Comparison of ENCODE assay signal across 11 cellular contexts in genomic region chr17:44969144-44969780, GRCh38. TPM values are rescaled to one million over a fixed set of nuclear protein-coding genes. Genes with fewer than 3 reads are reported as not detected.
A peak's percentile ranks its signal among the peaks of the same experiment; 100 is the strongest.
DNase-seq lines count a peak whose midpoint lies in the region; ATAC-seq and TF ChIP-seq lines count a peak whose summit lies in the region.
"Had no signal": no experiment of that assay in that cellular context is flagged by ENCODE, and none has a peak within 500 bp of the region (broad histone marks: within the 10 kb centered on the region; RNA-seq: fewer than 3 reads in every experiment).

No MANE protein-coding gene starts in this region.

- no peak overlapping the region for H3K9ac ChIP-seq in rectal smooth muscle tissue (ENCODE audit: low read length)

- no TSS peak for BruUV-seq in PC-9 (replicated peaks; lab: Mats Ljungman, UMichigan)

- intact Hi-C loops in PC-9 (cut with micrococcal nuclease; ENCODE audit: unreplicated experiment) (no loop called here), esophagus muscularis mucosa (cut with DNase I) (no loop called here), mucosa of descending colon (cut with DNase I, micrococcal nuclease) (no loop called here)

- H3K27ac ChIP-seq in PC-9, result no peak overlapping the region
- H3K27ac ChIP-seq in esophagus muscularis mucosa (replicated peaks in 1 of 4), result peak overlapping the region in 3 of 4 donors; percentile 57 to 87 (median 80)
- no peak overlapping the region for H3K27ac ChIP-seq in rectal smooth muscle tissue (ENCODE audit: low read depth, low read length)
- H3K27ac ChIP-seq: 22Rv1 had no signal

- TF ChIP-seq CTCF in PC-9 (conservative IDR thresholded peaks at IDR 0.05), result no peak
- no peak for TF ChIP-seq CTCF in esophagus muscularis mucosa (IDR thresholded peaks at IDR 0.05)
- TF ChIP-seq CTCF in mucosa of descending colon (IDR thresholded peaks at IDR 0.05), result no peak

- H3K9me2 ChIP-seq in PC-9 (ENCODE audit: insufficient read depth), result no peaks in the 10 kb centered on the region

- TF ChIP-seq POLR2A in esophagus muscularis mucosa (IDR thresholded peaks at IDR 0.05; ENCODE audit: low read depth), result no peak

- H2AFZ ChIP-seq in PC-9, result no peak overlapping the region

- no peaks in the 10 kb centered on the region for H4K20me1 ChIP-seq in PC-9 (ENCODE audit: insufficient read depth)

- H3K4me1 ChIP-seq in PC-9 (replicated peaks; ENCODE audit: insufficient read depth) (no peaks in the 10 kb centered on the region), esophagus muscularis mucosa (peaks cover 23 to 49% (median 47%) of the 10 kb centered on the region in 4 donors), rectal smooth muscle tissue (ENCODE audit: control insufficient read depth, insufficient read depth, low read length) (peaks cover 7% of the 10 kb centered on the region), mucosa of descending colon (ENCODE audit: low read depth) (peaks cover 23% of the 10 kb centered on the region)

- no peaks in the 10 kb centered on the region for H3K79me2 ChIP-seq in PC-9 (ENCODE audit: low read depth)

- H3K36me3 ChIP-seq in PC-9 (ENCODE audit: low read depth) (no peaks in the 10 kb centered on the region), esophagus muscularis mucosa (no peaks in the 10 kb centered on the region), rectal smooth muscle tissue (ENCODE audit: control insufficient read depth, insufficient read depth, low read length) (no peaks in the 10 kb centered on the region), mucosa of descending colon (ENCODE audit: low read depth) (no peaks in the 10 kb centered on the region)

- no peak for TF ChIP-seq EP300 in esophagus muscularis mucosa (IDR thresholded peaks at IDR 0.05)

- H3K9me3 ChIP-seq in PC-9 (ENCODE audit: insufficient read depth, low read depth) (no peaks in the 10 kb centered on the region), esophagus muscularis mucosa (no peaks in the 10 kb centered on the region), mucosa of descending colon (no peaks in the 10 kb centered on the region)

- DNase-seq in DMS53 (lab: John Stamatoyannopoulos, UW), result peak; percentile 32
- no peak for DNase-seq in DMS53 treated with DMSO at 0.1 percent for 48 hours (lab: John Stamatoyannopoulos, UW; ENCODE audit: unreplicated experiment)
- DNase-seq in PC-9, result no peak
- no peak for DNase-seq in esophagus muscularis mucosa (ENCODE audit: extremely low spot score)
- no peak for DNase-seq in Ammon's horn (ENCODE audit: low spot score)
- DNase-seq in mucosa of descending colon, result no peak
- DNase-seq: NCI-H2029; stimulated activated CD4-positive, alpha-beta T cell treated with anti-CD3 and anti-CD28 coated beads, Interleukin-12 subunit alpha, Interleukin-12 subunit beta, amount 100 ng/mL, for 4 hours had no signal

- H3K27me3 ChIP-seq in PC-9 (ENCODE audit: insufficient read depth, low read depth) (peaks cover 17% of the 10 kb centered on the region; the same call in 1 of the 2 replicates), esophagus muscularis mucosa (peaks cover 8 to 44% (median 21%) of the 10 kb centered on the region in 4 donors), rectal smooth muscle tissue (ENCODE audit: control insufficient read depth, insufficient read depth, low read length) (peaks cover 23% of the 10 kb centered on the region)

- WGBS in esophagus muscularis mucosa, result 69% methylated on average over 19 of the region's 19 CpGs

- H3K4me2 ChIP-seq in PC-9, result peak overlapping the region; percentile 73; the same call in 1 of the 2 replicates

- H3K4me3 ChIP-seq in PC-9 (no peak overlapping the region), esophagus muscularis mucosa (peak overlapping the region; percentile 55 to 65 (median 56)), rectal smooth muscle tissue (ENCODE audit: low read length) (peak overlapping the region; percentile 78), mucosa of descending colon (no peak overlapping the region)

- peaks cover 6% of the 10 kb centered on the region; the same call in 1 of the 2 replicates for H3F3A ChIP-seq in PC-9 (ENCODE audit: insufficient read depth, low read depth)

- no peak for ATAC-seq in mucosa of descending colon
- ATAC-seq in GM19328 (IDR thresholded peaks at IDR 0.05; ENCODE audit: unreplicated experiment), result no peak

- POLR2A ChIA-PET in PC-9 (lab: Charles Lee; ENCODE audit: unreplicated experiment), result no interaction called here

- CTCF ChIA-PET in PC-9 (lab: Charles Lee), result no interaction called here

RNA-seq across cellular contexts. Expression of gene C1QL1, which starts 1.2 kb away (rescaled TPM):
- total RNA-seq in PC-9 (2021) (0.93 and 1.3 TPM in 2 replicates), esophagus muscularis mucosa (10 to 100 TPM in 1 of 4 donors, 1 to 10 TPM in 3; 3.7 to 10.1 (median 6.3) TPM), mucosa of descending colon (1 to 10 TPM in 1 of 3 donors, under 1 TPM in 2; 0.29 to 6.5 (median 0.60) TPM)

RNA-seq across cellular contexts. Expression of gene KIF18B, which starts 21.7 kb away (rescaled TPM):
- total RNA-seq in PC-9 (2021) (48.2 and 58.5 TPM in 2 replicates), esophagus muscularis mucosa (under 1 TPM in 1 of 4 donors, not detected in 3; 0.17 TPM), mucosa of descending colon (10 to 100 TPM in 1 of 3 donors, 1 to 10 TPM in 2; 2.2 to 10.3 (median 4.6) TPM)

RNA-seq across cellular contexts. Expression of gene GFAP, which starts 54.0 kb away (rescaled TPM):
- total RNA-seq in PC-9 (2021) (not detected in 2 replicates), esophagus muscularis mucosa (1 to 10 TPM in 2 of 4 donors, not detected in 2; 1.2 to 2.8 TPM), mucosa of descending colon (under 1 TPM in 2 of 3 donors, not detected in 1; 0.23 to 0.47 TPM)

Comparison
In these comparisons a context has a peak if more than half of its experiments do, and no peak if none do; other contexts are left out.
1. H3K27ac ChIP-seq: peak in esophagus muscularis mucosa (3 of 4); none in PC-9 (single experiment) and rectal smooth muscle tissue (single experiment).
2. H3K4me3 ChIP-seq: peak in esophagus muscularis mucosa (4 of 4) and rectal smooth muscle tissue (single experiment); none in PC-9 (single experiment) and mucosa of descending colon (single experiment).